Comparison of ENCODE assay signal across 9 cellular contexts in the genomic region with DNA sequence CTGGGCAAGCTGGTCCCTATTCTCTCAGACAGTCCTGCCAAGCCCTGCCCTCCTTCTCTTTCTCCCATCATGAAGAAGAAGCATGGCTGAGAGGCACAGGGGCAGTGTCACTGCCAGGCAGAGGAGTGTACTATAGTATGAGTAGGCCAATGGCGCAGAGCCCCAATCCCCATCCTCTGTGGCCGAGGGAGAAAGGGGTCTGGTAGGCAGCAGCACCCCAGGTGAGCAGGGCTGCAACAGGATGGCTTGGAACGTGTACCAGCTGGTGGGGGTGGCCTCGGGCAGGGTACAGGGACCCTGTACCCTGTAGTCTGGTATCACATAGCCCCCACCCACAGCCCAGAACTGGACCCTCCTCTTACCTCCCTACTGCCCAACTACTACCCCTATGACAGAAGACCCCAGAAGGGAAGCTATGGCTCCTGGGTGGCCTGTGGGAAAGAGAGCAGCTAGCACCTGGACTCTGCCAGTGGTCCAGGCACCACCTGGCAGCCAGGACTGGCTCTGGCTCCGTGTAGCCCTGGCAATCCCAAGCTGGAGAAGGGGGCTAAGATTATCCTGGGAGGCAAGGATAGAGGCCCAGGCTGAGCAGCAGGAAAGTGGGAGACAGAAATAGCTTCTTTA. TPM values are rescaled to one million over a fixed set of nuclear protein-coding genes. Genes with fewer than 3 reads are reported as not detected.
DNase-seq lines count a peak whose midpoint lies in the region; ATAC-seq and TF ChIP-seq lines count a peak whose summit lies in the region.
"Had no signal": no experiment of that assay in that cellular context is flagged by ENCODE, and none has a peak within 500 bp of the region (broad histone marks: within the 10 kb centered on the region; RNA-seq: fewer than 3 reads in every experiment).

No MANE protein-coding gene starts in this region.

- H3K79me2 ChIP-seq in trophoblast cell (ENCODE audit: control insufficient read depth, insufficient read depth, low read length, poor library complexity): peaks cover 30% of the 10 kb centered on the region

- TF ChIP-seq POLR2A in Peyer's patch (IDR thresholded peaks at IDR 0.05): no peak

- H3K9me3 ChIP-seq in BLaER1 treated with 17β-estradiol and CSF1 and Interleukin-3, amounts not matched to agents 10 nM and 100 nM (replicated peaks in 1 of 11): no peaks in the 10 kb centered on the region
- no peaks in the 10 kb centered on the region for H3K9me3 ChIP-seq in Peyer's patch
- peaks cover 4% of the 10 kb centered on the region for H3K9me3 ChIP-seq in trophoblast cell (ENCODE audit: insufficient read depth, low read depth, low read length)

- H3K4me3 ChIP-seq in BLaER1 treated with 17β-estradiol and CSF1 and Interleukin-3, amounts not matched to agents 10 nM and 100 nM: peak overlapping the region in 6 of 10 experiments; percentile 78 to 100 (median 96); a peak in 7 of 20 replicates
- H3K4me3 ChIP-seq in Peyer's patch (no peak overlapping the region), trophoblast cell (ENCODE audit: low read depth, low read length) (no peak overlapping the region)

- H3K4me1 ChIP-seq in BLaER1 treated with 17β-estradiol and CSF1 and Interleukin-3, amounts not matched to agents 10 nM and 100 nM: peaks cover 64 to 84% (median 80%) of the 10 kb centered on the region in 10 experiments
- peaks cover 0 to 52% (median 25%) of the 10 kb centered on the region in 4 donors for H3K4me1 ChIP-seq in Peyer's patch
- peaks cover 27 to 39% of the 10 kb centered on the region in 2 experiments for H3K4me1 ChIP-seq in trophoblast cell (ENCODE audit: control insufficient read depth in 1 of 2, insufficient read depth in 2 of 2, low read length in 2 of 2)

- no peak overlapping the region for H4K8ac ChIP-seq in trophoblast cell (ENCODE audit: low read depth, low read length)

- H3K4me2 ChIP-seq in BLaER1 treated with 17β-estradiol and CSF1 and Interleukin-3, amounts not matched to agents 10 nM and 100 nM: peak overlapping the region; percentile 97 to 100 (median 99)
- peak overlapping the region; percentile 31 for H3K4me2 ChIP-seq in trophoblast cell (ENCODE audit: low read length)

- peak overlapping the region in 9 of 11 experiments; percentile 1 to 98 (median 96); a peak in 17 of 22 replicates for H3K27ac ChIP-seq in BLaER1 treated with 17β-estradiol and CSF1 and Interleukin-3, amounts not matched to agents 10 nM and 100 nM
- H3K27ac ChIP-seq in Peyer's patch (peak overlapping the region; percentile 29 to 92 (median 84)), epithelial cell of prostate (peak overlapping the region; percentile 65), trophoblast cell (ENCODE audit: low read depth, low read length) (no peak overlapping the region)

- H4K91ac ChIP-seq in trophoblast cell (ENCODE audit: low read depth, low read length): no peak overlapping the region

- H2BK12ac ChIP-seq in trophoblast cell (ENCODE audit: low read length): peak overlapping the region; percentile 31

- H2BK120ac ChIP-seq in trophoblast cell (ENCODE audit: insufficient read depth, low read length, poor library complexity): no peak overlapping the region

- H2BK5ac ChIP-seq in trophoblast cell (ENCODE audit: low read depth, low read length, poor library complexity): no peak overlapping the region

- H3K14ac ChIP-seq in trophoblast cell (ENCODE audit: low read length): no peak overlapping the region

- peaks cover 41 to 59% (median 51%) of the 10 kb centered on the region in 11 experiments for H3K36me3 ChIP-seq in BLaER1 treated with 17β-estradiol and CSF1 and Interleukin-3, amounts not matched to agents 10 nM and 100 nM
- H3K36me3 ChIP-seq in Peyer's patch (peaks cover 0 to 47% (median 0%) of the 10 kb centered on the region in 3 donors), trophoblast cell (ENCODE audit: control insufficient read depth in 1 of 2, insufficient read depth in 2 of 2, low read length in 2 of 2) (peaks cover 31 to 35% of the 10 kb centered on the region in 2 experiments)

- no peak overlapping the region for H3K23ac ChIP-seq in trophoblast cell (ENCODE audit: low read length)

- H3K18ac ChIP-seq in trophoblast cell (ENCODE audit: low read length): peak overlapping the region; percentile 8

- no CpG with 5 or more reads among the region's 5 CpGs for WGBS in trophoblast cell (ENCODE audit: extremely low coverage, insufficient coverage, insufficient read length)

- peaks cover 58 to 93% (median 84%) of the 10 kb centered on the region in 11 experiments for H4K20me1 ChIP-seq in BLaER1 treated with 17β-estradiol and CSF1 and Interleukin-3, amounts not matched to agents 10 nM and 100 nM

- H2AK5ac ChIP-seq in trophoblast cell (ENCODE audit: low read length): no peak overlapping the region

- no peak overlapping the region for H4K12ac ChIP-seq in trophoblast cell (ENCODE audit: low read depth, low read length)

- peak overlapping the region; percentile 73 for H3K4ac ChIP-seq in trophoblast cell (ENCODE audit: low read depth, low read length)

- no peak for DNase-seq in Peyer's patch
- DNase-seq in epithelial cell of prostate (ENCODE audit: low read depth, low spot score): no peak
- no peak for DNase-seq in trophoblast cell
- DNase-seq in stimulated activated naive CD4-positive, alpha-beta T cell treated with Interleukin-2 at 50 U/mL for 16 hours (lab: John Stamatoyannopoulos, UW): no peak
- no peak for DNase-seq in DMS153 (lab: John Stamatoyannopoulos, UW)
- no peak for DNase-seq in SKM-1 (lab: John Stamatoyannopoulos, UW; ENCODE audit: unreplicated experiment)
- DNase-seq: H9 had no signal

- TF ChIP-seq CTCF in Peyer's patch (IDR thresholded peaks at IDR 0.05): no peak

- ATAC-seq in GM18873 (IDR thresholded peaks at IDR 0.05; ENCODE audit: low FRiP score, unreplicated experiment): no peak

- H3K79me1 ChIP-seq in trophoblast cell (ENCODE audit: low read length): peaks cover 9% of the 10 kb centered on the region

- H2AFZ ChIP-seq in trophoblast cell (ENCODE audit: insufficient read depth, low read length, poor library complexity): no peak overlapping the region

- no peaks in the 10 kb centered on the region for H3K27me3 ChIP-seq in BLaER1 treated with 17β-estradiol and CSF1 and Interleukin-3, amounts not matched to agents 10 nM and 100 nM
- H3K27me3 ChIP-seq in Peyer's patch (no peaks in the 10 kb centered on the region), trophoblast cell (ENCODE audit: insufficient read depth, low read length) (no peaks in the 10 kb centered on the region)

- H3K9ac ChIP-seq in BLaER1 treated with 17β-estradiol and CSF1 and Interleukin-3, amounts not matched to agents 10 nM and 100 nM: peak overlapping the region; percentile 93 to 99 (median 96); a peak in 19 of 22 replicates
- no peak overlapping the region for H3K9ac ChIP-seq in trophoblast cell (ENCODE audit: low read length)

RNA-seq across cellular contexts. Expression of a gene that starts 4.4 kb away (rescaled TPM):
- 100 to 1,000 TPM; 124 to 193 (median 151) TPM for total RNA-seq in Peyer's patch
- 41.9 and 43.4 TPM in 2 replicates for polyA plus RNA-seq in trophoblast cell (2013)

RNA-seq across cellular contexts. Expression of a gene that starts 10.6 kb away (rescaled TPM):
- 100 to 1,000 TPM in 1 of 4 donors, 10 to 100 TPM in 3; 19.6 to 133 (median 51.6) TPM for total RNA-seq in Peyer's patch
- polyA plus RNA-seq in trophoblast cell (2013): 31.9 and 33.0 TPM in 2 replicates

RNA-seq across cellular contexts. Expression of a gene that starts 10.8 kb away (rescaled TPM):
- total RNA-seq in Peyer's patch: 100 to 1,000 TPM in 1 of 4 donors, 10 to 100 TPM in 3; 61.1 to 126 (median 67.3) TPM
- 115 and 118 TPM in 2 replicates for polyA plus RNA-seq in trophoblast cell (2013)

RNA-seq across cellular contexts. Expression of a gene that starts 35.4 kb away (rescaled TPM):
- total RNA-seq in Peyer's patch: not detected
- polyA plus RNA-seq in trophoblast cell (2013): not detected in 2 replicates
- total RNA-seq: H9 had no signal

RNA-seq across cellular contexts. Expression of a gene that starts 43.7 kb away (rescaled TPM):
- not detected for total RNA-seq in Peyer's patch
- polyA plus RNA-seq in trophoblast cell (2013): 0.18 TPM in 2 replicates

Comparison
In these comparisons a context has a peak if more than half of its experiments do, and no peak if none do; other contexts are left out.
1. H3K4me3 ChIP-seq: peak in BLaER1 treated with 17β-estradiol and CSF1 and Interleukin-3, amounts not matched to agents 10 nM and 100 nM (6 of 10); none in Peyer's patch (0 of 4) and trophoblast cell (single experiment).